In genomic region chr2:54494087-54494486, GRCh38 we compare ENCODE assay signal across 23 cellular contexts. TPM values are rescaled to one million over a fixed set of nuclear protein-coding genes. Genes with fewer than 3 reads are reported as not detected.
DNase-seq lines count a peak whose midpoint lies in the region; ATAC-seq, FAIRE-seq and TF ChIP-seq lines count a peak whose summit lies in the region.
"Had no signal": no experiment of that assay in that cellular context is flagged by ENCODE, and none has a peak within 500 bp of the region (broad histone marks: within the 10 kb centered on the region; RNA-seq: fewer than 3 reads in every experiment).

No MANE protein-coding gene starts in this region.

- no peak overlapping the region for H3K4ac ChIP-seq in IMR-90 (ENCODE audit: low read depth, low read length)

- ATAC-seq in SK-N-SH treated with all-trans-retinoic acid at 6 μM for 48 hours (peak; percentile 60), IMR-90 (ENCODE audit: low read depth) (no peak), PC-3 (peak; percentile 33; the same call in 1 of the 2 replicates), GM21526 (IDR thresholded peaks at IDR 0.05; ENCODE audit: low FRiP score, unreplicated experiment) (no peak), GM21737 (IDR thresholded peaks at IDR 0.05; ENCODE audit: unreplicated experiment) (no peak)
- ATAC-seq in stimulated activated effector memory CD8-positive, alpha-beta T cell treated with anti-CD3 and anti-CD28 coated beads, Interleukin-12 subunit alpha, Interleukin-12 subunit beta, amount 100 ng/mL, for 72 hours, result no peak

- H3K4me1 ChIP-seq in SK-N-SH (ENCODE audit: control insufficient read depth in 1 of 2, insufficient read depth in 2 of 2, low read depth in 1 of 2, low read length in 1 of 2), result peaks cover 7 to 11% of the 10 kb centered on the region in 2 experiments; a peak in 3 of 4 replicates
- H3K4me1 ChIP-seq in IMR-90 (ENCODE audit: control insufficient read depth, insufficient read depth, low read length), result peaks cover 3% of the 10 kb centered on the region
- H3K4me1 ChIP-seq in PC-3 (ENCODE audit: insufficient read depth, low read length), result no peaks in the 10 kb centered on the region; the same call in 1 of the 2 replicates
- H3K4me1 ChIP-seq in endothelial cell of umbilical vein (ENCODE audit: control insufficient read depth, extremely low read depth, insufficient read depth, low read length), result peaks cover 4% of the 10 kb centered on the region
- H3K4me1 ChIP-seq: BLaER1 had no signal

- in situ Hi-C loops in IMR-90 (cut with MboI; ENCODE audit: low sequenced_read_pairs), result no loop called here

- H3K4me1 Mint-ChIP-seq in stimulated activated effector memory CD8-positive, alpha-beta T cell treated with anti-CD3 and anti-CD28 coated beads, Interleukin-12 subunit alpha, Interleukin-12 subunit beta, amount 100 ng/mL, for 72 hours, result no peaks in the 10 kb centered on the region
- H3K4me1 Mint-ChIP-seq: B cell; CD8-positive, alpha-beta memory T cell had no signal

- no peak overlapping the region for H4K5ac ChIP-seq in IMR-90 (ENCODE audit: low read depth, low read length)

- H2AK5ac ChIP-seq in IMR-90 (ENCODE audit: low read depth, low read length), result no peak overlapping the region

- no peak overlapping the region for H3K9ac ChIP-seq in SK-N-SH
- no peak overlapping the region for H3K9ac ChIP-seq in IMR-90 (ENCODE audit: low read depth, low read length)
- no peak overlapping the region for H3K9ac ChIP-seq in PC-3 (ENCODE audit: low read length)
- no peak overlapping the region for H3K9ac ChIP-seq in endothelial cell of umbilical vein (replicated peaks; ENCODE audit: extremely low read depth, insufficient read depth, low read length)
- H3K9ac ChIP-seq: BLaER1 had no signal

- intact Hi-C loops in IMR-90 (cut with micrococcal nuclease), result no loop called here
- intact Hi-C loops in PC-3 (cut with micrococcal nuclease), result no loop called here
- intact Hi-C loops in endothelial cell of umbilical vein (cut with micrococcal nuclease), result no loop called here

- no peak overlapping the region for H3K4me3 Mint-ChIP-seq in stimulated activated effector memory CD8-positive, alpha-beta T cell treated with anti-CD3 and anti-CD28 coated beads, Interleukin-12 subunit alpha, Interleukin-12 subunit beta, amount 100 ng/mL, for 72 hours
- H3K4me3 Mint-ChIP-seq: B cell; CD4-positive, CD25-positive, alpha-beta regulatory T cell; CD8-positive, alpha-beta memory T cell had no signal

- no peak for TF ChIP-seq EP300 in SK-N-SH (IDR thresholded peaks at IDR 0.05; ENCODE audit: borderline replicate concordance in 1 of 2, low read depth in 1 of 2, low read length in 1 of 2)

- H3K4me2 ChIP-seq in SK-N-SH (no peak overlapping the region), IMR-90 (ENCODE audit: low read depth, low read length) (no peak overlapping the region), PC-3 (ENCODE audit: low read length) (no peak overlapping the region), endothelial cell of umbilical vein (ENCODE audit: insufficient read depth, low read length) (no peak overlapping the region)
- H3K4me2 ChIP-seq: BLaER1 had no signal

- no peaks in the 10 kb centered on the region for H3K9me3 Mint-ChIP-seq in stimulated activated effector memory CD8-positive, alpha-beta T cell treated with anti-CD3 and anti-CD28 coated beads, Interleukin-12 subunit alpha, Interleukin-12 subunit beta, amount 100 ng/mL, for 72 hours
- H3K9me3 Mint-ChIP-seq: CD4-positive, CD25-positive, alpha-beta regulatory T cell; CD8-positive, alpha-beta memory T cell had no signal

- no peak overlapping the region for H3K14ac ChIP-seq in IMR-90 (replicated peaks; ENCODE audit: low read depth, low read length)

- H3K9me2 ChIP-seq in SK-N-SH (no peaks in the 10 kb centered on the region), PC-3 (replicated peaks; ENCODE audit: low read length) (no peaks in the 10 kb centered on the region)

- dilution Hi-C loops in IMR-90 (cut with HindIII; ENCODE audit: low sequenced_read_pairs, unreplicated experiment) (no loop called here), endothelial cell of umbilical vein (cut with MboI; ENCODE audit: extremely low pct_ligation_motif_present, low sequenced_read_pairs) (no loop called here)

- no peak overlapping the region for H3K4me3 ChIP-seq in SK-N-SH (ENCODE audit: low read depth in 2 of 2, low read length in 1 of 2)
- no peak overlapping the region for H3K4me3 ChIP-seq in IMR-90 (ENCODE audit: insufficient read depth, low read depth, low read length)
- H3K4me3 ChIP-seq in PC-3 (ENCODE audit: low read length), result no peak overlapping the region
- no peak overlapping the region for H3K4me3 ChIP-seq in endothelial cell of umbilical vein (replicated peaks in 1 of 3; ENCODE audit: insufficient read depth in 1 of 3, low read depth in 1 of 3, low read length in 3 of 3)
- H3K4me3 ChIP-seq: BLaER1 had no signal

- BruUV-seq in IMR-90 (replicated peaks; lab: Mats Ljungman, UMichigan), result no TSS peak
- no TSS peak for BruUV-seq in PC-3 (replicated peaks; lab: Mats Ljungman, UMichigan)
- BruUV-seq in endothelial cell of umbilical vein (replicated peaks; lab: Mats Ljungman, UMichigan), result no TSS peak

- CTCF ChIA-PET in SK-N-SH (lab: Yijun Ruan, JAX), result no interaction called here
- CTCF ChIA-PET in IMR-90 (lab: Yijun Ruan, JAX), result interaction anchor here (0.6 kb wide), 1 partner anchor 9 kb away, joined by 3 read pairs; no protein-coding TSS in a partner anchor
- CTCF ChIA-PET in PC-3 (lab: Charles Lee), result no interaction called here
- CTCF ChIA-PET in endothelial cell of umbilical vein (lab: Charles Lee), result interaction anchor here (1.0 kb wide), 1 partner anchor 78 kb away, joined by 3 read pairs; no protein-coding TSS in a partner anchor

- H3K27me3 ChIP-seq in SK-N-SH (ENCODE audit: insufficient read depth), result no peaks in the 10 kb centered on the region
- H3K27me3 ChIP-seq in IMR-90 (ENCODE audit: control insufficient read depth, insufficient read depth, low read length), result no peaks in the 10 kb centered on the region
- H3K27me3 ChIP-seq in PC-3 (ENCODE audit: low read length), result no peaks in the 10 kb centered on the region
- H3K27me3 ChIP-seq in endothelial cell of umbilical vein (ENCODE audit: control insufficient read depth in 2 of 2, insufficient read depth in 2 of 2, low read length in 2 of 2), result no peaks in the 10 kb centered on the region
- H3K27me3 ChIP-seq: BLaER1 had no signal

- POLR2A ChIA-PET in SK-N-SH (lab: Yijun Ruan, JAX) (no interaction called here), IMR-90 (lab: Charles Lee; ENCODE audit: unreplicated experiment) (no interaction called here), PC-3 (lab: Charles Lee; ENCODE audit: unreplicated experiment) (no interaction called here), endothelial cell of umbilical vein (lab: Charles Lee) (no interaction called here)

- H3K79me2 ChIP-seq in SK-N-SH (ENCODE audit: insufficient read depth) (peaks cover 92% of the 10 kb centered on the region), PC-3 (ENCODE audit: low read length) (no peaks in the 10 kb centered on the region), endothelial cell of umbilical vein (ENCODE audit: control insufficient read depth, insufficient read depth, low read length) (no peaks in the 10 kb centered on the region)

- no peak overlapping the region for H2BK5ac ChIP-seq in IMR-90 (ENCODE audit: low read depth, low read length, poor library complexity, severe bottlenecking)

- TF ChIP-seq CTCF in SK-N-SH (IDR thresholded peaks at IDR 0.05) (no peak), IMR-90 (conservative IDR thresholded peaks at IDR 0.05; ENCODE audit: low read depth, low read length) (no peak), PC-3 (conservative IDR thresholded peaks at IDR 0.05; ENCODE audit: low read depth, low read length) (no peak), endothelial cell of umbilical vein (IDR thresholded peaks at IDR 0.05; ENCODE audit: extremely low read depth in 1 of 2, insufficient read depth in 1 of 2, low read depth in 1 of 2, low read length in 2 of 2) (no peak)

- no peak overlapping the region for H2AFZ ChIP-seq in SK-N-SH (ENCODE audit: low read depth)
- no peak overlapping the region for H2AFZ ChIP-seq in IMR-90 (replicated peaks; ENCODE audit: low read length, poor library complexity)
- no peak overlapping the region for H2AFZ ChIP-seq in PC-3 (ENCODE audit: low read length)
- no peak overlapping the region for H2AFZ ChIP-seq in endothelial cell of umbilical vein (ENCODE audit: low read depth, low read length)

- H3K56ac ChIP-seq in IMR-90 (ENCODE audit: extremely low read depth, insufficient read depth, low read length), result no peak overlapping the region

- no peak for TF ChIP-seq RAD21 in SK-N-SH (IDR thresholded peaks at IDR 0.05; ENCODE audit: low read length)
- no peak for TF ChIP-seq RAD21 in IMR-90 (IDR thresholded peaks at IDR 0.05; ENCODE audit: low read length)

- no peak for TF ChIP-seq POLR2A in IMR-90 (IDR thresholded peaks at IDR 0.05; ENCODE audit: low read depth, low read length)
- no peak for TF ChIP-seq POLR2A in endothelial cell of umbilical vein (IDR thresholded peaks at IDR 0.05; ENCODE audit: low read depth, low read length)

- H3K9me1 ChIP-seq in IMR-90 (ENCODE audit: insufficient read depth, low read length) (peaks cover 12% of the 10 kb centered on the region), endothelial cell of umbilical vein (replicated peaks; ENCODE audit: control insufficient read depth, extremely low read depth, insufficient read depth, low read length) (no peaks in the 10 kb centered on the region)

- no peak overlapping the region for H2BK120ac ChIP-seq in IMR-90 (ENCODE audit: low read depth, low read length)

- H3K27ac Mint-ChIP-seq in stimulated activated effector memory CD8-positive, alpha-beta T cell treated with anti-CD3 and anti-CD28 coated beads, Interleukin-12 subunit alpha, Interleukin-12 subunit beta, amount 100 ng/mL, for 72 hours, result no peak overlapping the region
- H3K27ac Mint-ChIP-seq: B cell; CD4-positive, CD25-positive, alpha-beta regulatory T cell; CD8-positive, alpha-beta memory T cell had no signal

- H3K36me3 ChIP-seq in SK-N-SH (replicated peaks in 1 of 2; ENCODE audit: control insufficient read depth in 1 of 2, insufficient read depth in 2 of 2, low read length in 1 of 2) (no peaks in the 10 kb centered on the region), IMR-90 (ENCODE audit: control insufficient read depth, insufficient read depth, low read length) (no peaks in the 10 kb centered on the region), PC-3 (ENCODE audit: low read depth, low read length) (no peaks in the 10 kb centered on the region), endothelial cell of umbilical vein (ENCODE audit: control insufficient read depth in 2 of 2, extremely low read depth in 1 of 2, insufficient read depth in 2 of 2, low read length in 2 of 2) (no peaks in the 10 kb centered on the region)
- H3K36me3 ChIP-seq: BLaER1 had no signal

- H2BK20ac ChIP-seq in IMR-90 (ENCODE audit: low read depth, low read length), result no peak overlapping the region

- H3K36me3 Mint-ChIP-seq in stimulated activated effector memory CD8-positive, alpha-beta T cell treated with anti-CD3 and anti-CD28 coated beads, Interleukin-12 subunit alpha, Interleukin-12 subunit beta, amount 100 ng/mL, for 72 hours, result no peaks in the 10 kb centered on the region
- H3K36me3 Mint-ChIP-seq: CD4-positive, CD25-positive, alpha-beta regulatory T cell; CD8-positive, alpha-beta memory T cell had no signal

- H4K91ac ChIP-seq in IMR-90 (ENCODE audit: insufficient read depth, low read depth, low read length), result no peak overlapping the region

- 60% methylated on average over 3 of the region's 3 CpGs for WGBS in SK-N-SH (ENCODE audit: low lambda C conversion rate)
- WGBS in IMR-90 (ENCODE audit: extremely low coverage in 2 of 2, insufficient read length in 1 of 2), 2 experiments, result no CpG with 5 or more reads among the region's 3 CpGs

- H4K20me1 ChIP-seq in SK-N-SH (ENCODE audit: insufficient read depth) (peaks cover 74% of the 10 kb centered on the region), IMR-90 (ENCODE audit: insufficient read depth, low read length) (peaks cover 60% of the 10 kb centered on the region), PC-3 (ENCODE audit: low read length) (no peaks in the 10 kb centered on the region), endothelial cell of umbilical vein (replicated peaks; ENCODE audit: control insufficient read depth, extremely low read depth, insufficient read depth, low read length) (peaks cover 2% of the 10 kb centered on the region)
- H4K20me1 ChIP-seq: BLaER1 had no signal

- H2AK9ac ChIP-seq in IMR-90 (replicated peaks; ENCODE audit: low read depth, low read length, poor library complexity), result no peak overlapping the region

- no peak overlapping the region for H3K18ac ChIP-seq in IMR-90 (ENCODE audit: low read depth, low read length)

- H3F3A ChIP-seq in SK-N-SH (replicated peaks; ENCODE audit: insufficient read depth) (peaks cover 7% of the 10 kb centered on the region), PC-3 (ENCODE audit: low read length, unreplicated experiment) (no peaks in the 10 kb centered on the region)

- H4K8ac ChIP-seq in IMR-90 (ENCODE audit: low read depth in 2 of 2, low read length in 2 of 2), result no peak overlapping the region

- no peak for FAIRE-seq in endothelial cell of umbilical vein (lab: Jason Lieb, UNC)
- FAIRE-seq: A204.1, D721Med, GM12892 had no signal

- H3K23ac ChIP-seq in IMR-90 (ENCODE audit: low read depth, low read length), result peak overlapping the region; percentile 31; the same call in 1 of the 2 replicates

- H3K9me3 ChIP-seq in SK-N-SH, result no peaks in the 10 kb centered on the region
- no peaks in the 10 kb centered on the region for H3K9me3 ChIP-seq in IMR-90 (ENCODE audit: control insufficient read depth, insufficient read depth, low read length)
- H3K9me3 ChIP-seq in PC-3 (ENCODE audit: low read length), result no peaks in the 10 kb centered on the region
- no peaks in the 10 kb centered on the region for H3K9me3 ChIP-seq in endothelial cell of umbilical vein (replicated peaks; ENCODE audit: control insufficient read depth, insufficient read depth, low read length)
- H3K9me3 ChIP-seq: BLaER1 had no signal

- DNase-seq in SK-N-SH (no peak), IMR-90 (peak; percentile 16), PC-3 (no peak), endothelial cell of umbilical vein (ENCODE audit: low read depth, low spot score) (no peak)
- no peak for DNase-seq in stimulated activated effector memory CD8-positive, alpha-beta T cell treated with anti-CD3 and anti-CD28 coated beads, Interleukin-12 subunit alpha, Interleukin-12 subunit beta, amount 100 ng/mL, for 72 hours (ENCODE audit: low spot score in 2 of 2)
- DNase-seq: CD4-positive, CD25-positive, alpha-beta regulatory T cell; CD8-positive, alpha-beta memory T cell; DMS 273 treated with DMSO at 0.1 percent for 48 hours; DMS79; EL; GOT3; H7; HCEC 1CT had no signal

- peaks cover 48 to 79% of the 10 kb centered on the region in 2 experiments for H3K79me1 ChIP-seq in IMR-90 (ENCODE audit: low read depth in 1 of 2, low read length in 2 of 2)

- H3K27ac ChIP-seq in SK-N-SH (ENCODE audit: low read depth in 2 of 2, low read length in 1 of 2) (peak overlapping the region in 1 of 2 experiments; percentile 18; a peak in 1 of 4 replicates), IMR-90 (ENCODE audit: insufficient read depth, low read length) (no peak overlapping the region), PC-3 (ENCODE audit: low read length) (no peak overlapping the region), endothelial cell of umbilical vein (ENCODE audit: insufficient read depth, low read depth, low read length) (no peak overlapping the region)
- H3K27ac ChIP-seq: 22Rv1, BLaER1, C4-2B had no signal

- no peak overlapping the region for H2BK15ac ChIP-seq in IMR-90 (ENCODE audit: low read depth, low read length)

RNA-seq across cellular contexts. Expression of gene SPTBN1, which starts 38.0 kb away (rescaled TPM):
- 27.1 and 29.1 TPM in 2 replicates for polyA plus RNA-seq in SK-N-SH (2012; rRNA removed)
- polyA plus RNA-seq in SK-N-SH (2012; cell fraction: cytosol; rRNA removed), result 15.4 and 18.8 TPM in 2 replicates
- polyA plus RNA-seq in SK-N-SH (2012; cell fraction: nucleus; rRNA removed), result 92.5 and 114 TPM in 2 replicates
- total RNA-seq in IMR-90 (2012; rRNA removed), result 230 and 241 TPM in 2 replicates
- 46.0 and 49.1 TPM in 2 replicates for polyA plus RNA-seq in IMR-90 (2012; rRNA removed)
- 12.4 and 14.0 TPM in 2 replicates for polyA plus RNA-seq in IMR-90 (2012; cell fraction: cytosol; rRNA removed)
- polyA plus RNA-seq in IMR-90 (2012; cell fraction: nucleus; rRNA removed; ENCODE audit: low replicate concordance), result 94.7 and 199 TPM in 2 replicates
- 202 and 235 TPM in 2 replicates for total RNA-seq in PC-3 (2014; rRNA removed)
- 320 and 328 TPM in 2 replicates for total RNA-seq in endothelial cell of umbilical vein
- polyA plus RNA-seq in endothelial cell of umbilical vein, result 49.1 and 63.3 TPM in 2 replicates
- polyA plus RNA-seq in endothelial cell of umbilical vein (2011; cell fraction: cytosol; rRNA removed), result 38.1 and 40.3 TPM in 2 replicates
- 600 and 687 TPM in 2 replicates for polyA plus RNA-seq in endothelial cell of umbilical vein (2011; cell fraction: nucleus; rRNA removed)
- 196 and 207 TPM in 2 replicates for polyA plus RNA-seq in endothelial cell of umbilical vein (2012)
- 232 and 261 TPM in 2 replicates for polyA minus RNA-seq in endothelial cell of umbilical vein
- polyA minus RNA-seq in endothelial cell of umbilical vein (2011; cell fraction: cytosol; rRNA and poly(A)+ RNA removed), result 23.1 TPM
- 636 and 685 TPM in 2 replicates for polyA minus RNA-seq in endothelial cell of umbilical vein (2011; cell fraction: nucleus; rRNA and poly(A)+ RNA removed)

Comparison
In these comparisons a context has a peak if more than half of its experiments do, and no peak if none do; other contexts are left out.
1. ATAC-seq: peak in SK-N-SH treated with all-trans-retinoic acid at 6 μM for 48 hours (single experiment) and PC-3 (single experiment); none in IMR-90 (single experiment), GM21526 (single experiment), GM21737 (single experiment) and stimulated activated effector memory CD8-positive, alpha-beta T cell treated with anti-CD3 and anti-CD28 coated beads, Interleukin-12 subunit alpha, Interleukin-12 subunit beta, amount 100 ng/mL, for 72 hours (single experiment).
2. CTCF ChIA-PET loops: an anchor here in IMR-90 (0.6 kb wide) and endothelial cell of umbilical vein (1.0 kb wide); none called in SK-N-SH and PC-3.